Comparison of ENCODE assay signal across 26 cellular contexts in genomic region chr11:121717296-121717695, GRCh38.
"Had no signal": no experiment of that assay in that cellular context is flagged by ENCODE, and none has a peak within 500 bp of the region (broad histone marks: within the 10 kb centered on the region; RNA-seq: fewer than 3 reads in every experiment).

No MANE protein-coding gene starts in this region.

- H3K27me3 ChIP-seq: suprapubic skin, tibial artery, uterus had no signal

- H3K27ac ChIP-seq: left ventricle myocardium inferior, pancreas, prostate gland, spleen, suprapubic skin, thoracic aorta, tibial artery, upper lobe of right lung, uterus had no signal

- H3K27ac Mint-ChIP-seq: naive thymus-derived CD8-positive, alpha-beta T cell; stimulated activated effector memory CD8-positive, alpha-beta T cell treated with anti-CD3 and anti-CD28 coated beads, Interleukin-12 subunit alpha, Interleukin-12 subunit beta, amount 100 ng/mL, for 72 hours; stimulated activated naive CD8-positive, alpha-beta T cell treated with anti-CD3 and anti-CD28 coated beads, Interleukin-15, Interleukin-2, amounts not matched to agents 100 ng/mL and 50 ng/mL, for 24 hours had no signal

- DNase-seq: islet precursor cell; left ventricle myocardium inferior; midbrain; naive thymus-derived CD8-positive, alpha-beta T cell; nucleus accumbens; pancreas; posterior cingulate gyrus; retina; right cardiac atrium; small intestine; spleen; stimulated activated CD4-positive, alpha-beta T cell treated with anti-CD3 and anti-CD28 coated beads, Interleukin-4, amount 100 ng/mL, for 24 hours; stimulated activated naive CD4-positive, alpha-beta T cell; tibial artery; trophoblast cell; upper lobe of right lung; uterus had no signal

- H3K4me3 Mint-ChIP-seq: naive thymus-derived CD8-positive, alpha-beta T cell; nephron; neural crest cell; stimulated activated effector memory CD8-positive, alpha-beta T cell treated with anti-CD3 and anti-CD28 coated beads, Interleukin-12 subunit alpha, Interleukin-12 subunit beta, amount 100 ng/mL, for 72 hours; stimulated activated naive CD8-positive, alpha-beta T cell treated with anti-CD3 and anti-CD28 coated beads, Interleukin-15, Interleukin-2, amounts not matched to agents 100 ng/mL and 50 ng/mL, for 24 hours had no signal

- H3K36me3 Mint-ChIP-seq: stimulated activated effector memory CD8-positive, alpha-beta T cell treated with anti-CD3 and anti-CD28 coated beads, Interleukin-12 subunit alpha, Interleukin-12 subunit beta, amount 100 ng/mL, for 72 hours had no signal

- H3K4me3 ChIP-seq: left ventricle myocardium inferior, lung, pancreas, prostate gland, spleen, suprapubic skin, thoracic aorta, tibial artery, upper lobe of right lung, uterus had no signal

- H3K9me3 ChIP-seq: left ventricle myocardium inferior, pancreas, prostate gland, suprapubic skin, thoracic aorta, tibial artery, upper lobe of right lung, uterus had no signal

- H3K4me1 ChIP-seq: pancreas, prostate gland, uterus had no signal

- H3K9me3 Mint-ChIP-seq: stimulated activated naive CD8-positive, alpha-beta T cell treated with anti-CD3 and anti-CD28 coated beads, Interleukin-15, Interleukin-2, amounts not matched to agents 100 ng/mL and 50 ng/mL, for 24 hours had no signal

- ATAC-seq: naive thymus-derived CD8-positive, alpha-beta T cell; pancreas; right cardiac atrium; sciatic nerve; stimulated activated effector memory CD8-positive, alpha-beta T cell treated with anti-CD3 and anti-CD28 coated beads, Interleukin-12 subunit alpha, Interleukin-12 subunit beta, amount 100 ng/mL, for 72 hours; upper lobe of right lung had no signal

- H3K4me1 Mint-ChIP-seq: stimulated activated effector memory CD8-positive, alpha-beta T cell treated with anti-CD3 and anti-CD28 coated beads, Interleukin-12 subunit alpha, Interleukin-12 subunit beta, amount 100 ng/mL, for 72 hours had no signal

- H3K36me3 ChIP-seq: left ventricle myocardium inferior, pancreas, prostate gland, spleen, suprapubic skin, thoracic aorta, tibial artery, upper lobe of right lung, uterus had no signal
